In genomic region chr15:59688383-59688887, GRCh38 we compare ENCODE assay signal across 1 cellular context.
TF ChIP-seq lines count a peak whose summit lies in the region.

No MANE protein-coding gene starts in this region.

TF ChIP-seq in WTC11, 78 proteins besides CTCF, POLR2A, EP300 and RAD21 (continued from another document):
- TF ChIP-seq, protein P1, sequence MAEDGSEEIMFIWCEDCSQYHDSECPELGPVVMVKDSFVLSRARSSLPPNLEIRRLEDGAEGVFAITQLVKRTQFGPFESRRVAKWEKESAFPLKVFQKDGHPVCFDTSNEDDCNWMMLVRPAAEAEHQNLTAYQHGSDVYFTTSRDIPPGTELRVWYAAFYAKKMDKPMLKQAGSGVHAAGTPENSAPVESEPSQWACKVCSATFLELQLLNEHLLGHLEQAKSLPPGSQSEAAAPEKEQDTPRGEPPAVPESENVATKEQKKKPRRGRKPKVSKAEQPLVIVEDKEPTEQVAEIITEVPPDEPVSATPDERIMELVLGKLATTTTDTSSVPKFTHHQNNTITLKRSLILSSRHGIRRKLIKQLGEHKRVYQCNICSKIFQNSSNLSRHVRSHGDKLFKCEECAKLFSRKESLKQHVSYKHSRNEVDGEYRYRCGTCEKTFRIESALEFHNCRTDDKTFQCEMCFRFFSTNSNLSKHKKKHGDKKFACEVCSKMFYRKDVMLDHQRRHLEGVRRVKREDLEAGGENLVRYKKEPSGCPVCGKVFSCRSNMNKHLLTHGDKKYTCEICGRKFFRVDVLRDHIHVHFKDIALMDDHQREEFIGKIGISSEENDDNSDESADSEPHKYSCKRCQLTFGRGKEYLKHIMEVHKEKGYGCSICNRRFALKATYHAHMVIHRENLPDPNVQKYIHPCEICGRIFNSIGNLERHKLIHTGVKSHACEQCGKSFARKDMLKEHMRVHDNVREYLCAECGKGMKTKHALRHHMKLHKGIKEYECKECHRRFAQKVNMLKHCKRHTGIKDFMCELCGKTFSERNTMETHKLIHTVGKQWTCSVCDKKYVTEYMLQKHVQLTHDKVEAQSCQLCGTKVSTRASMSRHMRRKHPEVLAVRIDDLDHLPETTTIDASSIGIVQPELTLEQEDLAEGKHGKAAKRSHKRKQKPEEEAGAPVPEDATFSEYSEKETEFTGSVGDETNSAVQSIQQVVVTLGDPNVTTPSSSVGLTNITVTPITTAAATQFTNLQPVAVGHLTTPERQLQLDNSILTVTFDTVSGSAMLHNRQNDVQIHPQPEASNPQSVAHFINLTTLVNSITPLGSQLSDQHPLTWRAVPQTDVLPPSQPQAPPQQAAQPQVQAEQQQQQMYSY (CRISPR knock-in tag; IDR thresholded peaks at IDR 0.05): no peak
- no peak for TF ChIP-seq TCF7 (CRISPR knock-in tag; IDR thresholded peaks at IDR 0.05; ENCODE audit: low read depth)
- no peak for TF ChIP-seq IRF1 (CRISPR knock-in tag; IDR thresholded peaks at IDR 0.05)
